Comparison of ENCODE assay signal across 19 cellular contexts in the genomic region with DNA sequence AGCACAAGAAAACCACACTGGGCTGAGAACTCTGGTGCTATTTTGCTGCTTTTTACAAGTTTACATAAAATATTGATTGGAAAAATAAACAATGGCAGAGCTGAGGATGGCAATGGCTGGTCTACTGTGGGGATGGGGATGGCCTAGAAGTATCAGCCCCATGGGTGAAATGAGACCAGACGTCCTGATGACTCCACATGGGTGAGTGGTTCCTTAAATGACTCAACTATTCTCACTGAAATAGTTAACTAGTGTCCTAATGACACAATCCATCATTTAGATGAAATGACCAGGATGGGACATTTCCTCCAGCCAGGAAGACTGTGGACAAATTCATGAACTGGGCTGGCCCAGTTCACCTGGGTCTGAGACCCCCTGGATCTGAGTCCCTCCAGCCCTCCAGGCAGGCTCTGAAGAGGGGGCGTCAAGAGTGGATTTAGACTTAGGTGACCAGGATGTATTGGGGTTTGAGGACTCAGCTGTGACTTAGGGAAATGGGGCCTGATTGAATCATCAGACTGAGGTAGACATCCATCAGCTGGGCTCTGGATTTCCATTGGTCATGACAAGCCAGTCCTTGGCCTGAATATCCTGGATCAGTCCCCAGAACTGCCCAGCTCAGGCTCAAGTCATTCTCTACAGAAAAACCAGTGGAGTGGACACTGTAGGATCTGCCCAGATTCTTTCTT.
"Had no signal": no experiment of that assay in that cellular context is flagged by ENCODE, and none has a peak within 500 bp of the region (broad histone marks: within the 10 kb centered on the region; RNA-seq: fewer than 3 reads in every experiment).

No MANE protein-coding gene starts in this region.

- H3K4me3 Mint-ChIP-seq: brain; neural crest cell; stimulated activated naive CD8-positive, alpha-beta T cell treated with anti-CD3 and anti-CD28 coated beads, Interleukin-15, Interleukin-2, amounts not matched to agents 100 ng/mL and 50 ng/mL, for 24 hours had no signal

- H3K9me3 Mint-ChIP-seq: activated T-helper 2 cell treated with anti-CD3 and anti-CD28 coated beads, Interferon-gamma antibody, Interleukin-2, Interleukin-4, amounts not matched to agents 10 μg/mL and 5 μg/mL and 100 μg/mL, durations not matched to agents 14 hours and 24 hours and 36 hours; brain; neural crest cell; stimulated activated naive CD8-positive, alpha-beta T cell treated with anti-CD3 and anti-CD28 coated beads, Interleukin-15, Interleukin-2, amounts not matched to agents 100 ng/mL and 50 ng/mL, for 24 hours had no signal

- H3K9me3 ChIP-seq: colonic mucosa, gastrocnemius medialis, prostate gland, right atrium auricular region, transverse colon, uterus had no signal

- ATAC-seq: gastrocnemius medialis, left ventricle myocardium superior had no signal

- H3K4me3 ChIP-seq: colonic mucosa, gastrocnemius medialis, prostate gland, right atrium auricular region, transverse colon, uterus had no signal

- DNase-seq: activated CD4-positive, alpha-beta T cell treated with anti-CD3 and anti-CD28 coated beads, Interleukin-2, amount 50 U/mL, for 4 hours; activated CD4-positive, CD25-positive, alpha-beta regulatory T cell treated with anti-CD3 and anti-CD28 coated beads, Interleukin-2, amount 50 U/mL, for 72 hours; activated naive CD4-positive, alpha-beta T cell treated with Interleukin-2 at 50 U/mL for 16 hours; activated T-cell treated with anti-CD3 and anti-CD28 coated beads, Interleukin-2, amount 50 U/mL, for 1 hour; caudate nucleus; colonic mucosa; erythroblast; gastrocnemius medialis; kidney glomerular epithelial cell; left ventricle myocardium superior; T-helper 9 cell; transverse colon; uterus had no signal

- H3K27me3 ChIP-seq: colonic mucosa, right atrium auricular region, transverse colon, uterus had no signal

- H3K4me1 Mint-ChIP-seq: brain, neural crest cell had no signal

- H3K36me3 Mint-ChIP-seq: brain had no signal

- H3K27ac Mint-ChIP-seq: activated T-helper 2 cell treated with anti-CD3 and anti-CD28 coated beads, Interferon-gamma antibody, Interleukin-2, Interleukin-4, amounts not matched to agents 10 μg/mL and 5 μg/mL and 100 μg/mL, durations not matched to agents 14 hours and 24 hours and 36 hours; brain; stimulated activated naive CD8-positive, alpha-beta T cell treated with anti-CD3 and anti-CD28 coated beads, Interleukin-15, Interleukin-2, amounts not matched to agents 100 ng/mL and 50 ng/mL, for 24 hours had no signal

- H3K4me1 ChIP-seq: colonic mucosa, gastrocnemius medialis, prostate gland, right atrium auricular region, uterus had no signal

- H3K27me3 Mint-ChIP-seq: stimulated activated naive CD8-positive, alpha-beta T cell treated with anti-CD3 and anti-CD28 coated beads, Interleukin-15, Interleukin-2, amounts not matched to agents 100 ng/mL and 50 ng/mL, for 24 hours had no signal

- H3K36me3 ChIP-seq: colonic mucosa, gastrocnemius medialis, prostate gland, right atrium auricular region, transverse colon, uterus had no signal

- H3K27ac ChIP-seq: colonic mucosa, gastrocnemius medialis, prostate gland, right atrium auricular region, transverse colon, uterus had no signal
